ENCODE assay signal across 14 cellular contexts in genomic region chr14:39446131-39446744, GRCh38. TPM values are rescaled to one million over a fixed set of nuclear protein-coding genes. Genes with fewer than 3 reads are reported as not detected.
DNase-seq lines count a peak whose midpoint lies in the region; ATAC-seq and TF ChIP-seq lines count a peak whose summit lies in the region.
"Had no signal": no experiment of that assay in that cellular context is flagged by ENCODE, and none has a peak within 500 bp of the region (broad histone marks: within the 10 kb centered on the region; RNA-seq: fewer than 3 reads in every experiment).

No MANE protein-coding gene starts in this region.

- peak overlapping the region; percentile 36 for H3K27ac Mint-ChIP-seq in activated T-helper 1 cell treated with anti-CD3 and anti-CD28 coated beads, Interleukin-12 subunit alpha, Interleukin-12 subunit beta, Interleukin-2, Interleukin-4 antibody, amounts not matched to agents 30 ng/mL and 10 ng/mL and 1 ng/mL, durations not matched to agents 14 hours and 24 hours and 36 hours

- no peak overlapping the region for H3K4me3 Mint-ChIP-seq in activated T-helper 1 cell treated with anti-CD3 and anti-CD28 coated beads, Interleukin-12 subunit alpha, Interleukin-12 subunit beta, Interleukin-2, Interleukin-4 antibody, amounts not matched to agents 30 ng/mL and 10 ng/mL and 1 ng/mL, durations not matched to agents 14 hours and 24 hours and 36 hours
- H3K4me3 Mint-ChIP-seq: activated T-cell treated with anti-CD3 and anti-CD28 coated beads, Interleukin-2, amount 50 U/mL, for 4 hours had no signal

- ATAC-seq in GM18873 (IDR thresholded peaks at IDR 0.05; ENCODE audit: low FRiP score, unreplicated experiment) (peak; percentile 37), GM21423 (IDR thresholded peaks at IDR 0.05; ENCODE audit: unreplicated experiment) (peak; percentile 44), HG03045 (IDR thresholded peaks at IDR 0.05; ENCODE audit: unreplicated experiment) (peak; percentile 45)
- ATAC-seq: esophagus mucosa, PC-3 had no signal

- CTCF ChIA-PET in GM10248 (lab: Yijun Ruan, JAX), result interaction anchor here (1.2 to 5.8 kb wide), 4 partner anchors 10 to 23 kb away, joined by 3 to 40 read pairs (median 4); partner anchors contain the start of gene FBXO33

- intact Hi-C loops in activated T-helper 1 cell treated with anti-CD3 and anti-CD28 coated beads, Interleukin-12 subunit alpha, Interleukin-12 subunit beta, Interleukin-2, Interleukin-4 antibody, amounts not matched to agents 30 ng/mL and 10 ng/mL and 1 ng/mL, durations not matched to agents 14 hours and 24 hours and 36 hours (cut with micrococcal nuclease), result loop anchor here (1.0 to 5.0 kb wide), 2 partner anchors 13 to 214 kb away; partner anchors contain the start of gene MIA2

- DNase-seq in activated T-helper 1 cell treated with anti-CD3 and anti-CD28 coated beads, Interleukin-12 subunit alpha, Interleukin-12 subunit beta, Interleukin-2, Interleukin-4 antibody, amounts not matched to agents 30 ng/mL and 10 ng/mL and 1 ng/mL, durations not matched to agents 14 hours and 24 hours and 36 hours (ENCODE audit: low spot score), result no peak
- DNase-seq in NCI-H128 (lab: John Stamatoyannopoulos, UW; ENCODE audit: unreplicated experiment), result no peak
- DNase-seq in GM10248 (ENCODE audit: extremely low spot score), result no peak
- no peak for DNase-seq in SHP77 treated with DMSO at 0.1 percent for 48 hours (lab: John Stamatoyannopoulos, UW)
- no peak for DNase-seq in SW480 (ENCODE audit: low spot score)
- DNase-seq: activated T-cell treated with anti-CD3 and anti-CD28 coated beads, Interleukin-2, amount 50 U/mL, for 4 hours; caudate nucleus; NCI-H1436 treated with DMSO at 0.1 percent for 48 hours; PC-3; thyroid gland had no signal

- H3K27me3 Mint-ChIP-seq in activated T-helper 1 cell treated with anti-CD3 and anti-CD28 coated beads, Interleukin-12 subunit alpha, Interleukin-12 subunit beta, Interleukin-2, Interleukin-4 antibody, amounts not matched to agents 30 ng/mL and 10 ng/mL and 1 ng/mL, durations not matched to agents 14 hours and 24 hours and 36 hours (ENCODE audit: insufficient read depth), result no peaks in the 10 kb centered on the region

- POLR2A ChIA-PET in GM10248 (lab: Yijun Ruan, JAX), result no interaction called here

- H3K36me3 Mint-ChIP-seq in activated T-helper 1 cell treated with anti-CD3 and anti-CD28 coated beads, Interleukin-12 subunit alpha, Interleukin-12 subunit beta, Interleukin-2, Interleukin-4 antibody, amounts not matched to agents 30 ng/mL and 10 ng/mL and 1 ng/mL, durations not matched to agents 14 hours and 24 hours and 36 hours (ENCODE audit: low read depth), result no peaks in the 10 kb centered on the region

- peaks cover 42% of the 10 kb centered on the region for H3K4me1 Mint-ChIP-seq in activated T-helper 1 cell treated with anti-CD3 and anti-CD28 coated beads, Interleukin-12 subunit alpha, Interleukin-12 subunit beta, Interleukin-2, Interleukin-4 antibody, amounts not matched to agents 30 ng/mL and 10 ng/mL and 1 ng/mL, durations not matched to agents 14 hours and 24 hours and 36 hours (ENCODE audit: low read depth)

- no peaks in the 10 kb centered on the region for H3K9me3 Mint-ChIP-seq in activated T-helper 1 cell treated with anti-CD3 and anti-CD28 coated beads, Interleukin-12 subunit alpha, Interleukin-12 subunit beta, Interleukin-2, Interleukin-4 antibody, amounts not matched to agents 30 ng/mL and 10 ng/mL and 1 ng/mL, durations not matched to agents 14 hours and 24 hours and 36 hours
- H3K9me3 Mint-ChIP-seq: activated T-cell treated with anti-CD3 and anti-CD28 coated beads, Interleukin-2, amount 50 U/mL, for 4 hours had no signal

- TF ChIP-seq CTCF in GM10248 (IDR thresholded peaks at IDR 0.05; ENCODE audit: control extremely low read depth, extremely low read depth, low read depth, missing control alignments), result no peak

RNA-seq across cellular contexts. Expression of gene FBXO33, which starts 14.0 kb away (rescaled TPM):
- total RNA-seq in activated T-helper 1 cell treated with anti-CD3 and anti-CD28 coated beads, Interleukin-12 subunit alpha, Interleukin-12 subunit beta, Interleukin-2, Interleukin-4 antibody, amounts not matched to agents 30 ng/mL and 10 ng/mL and 1 ng/mL, durations not matched to agents 14 hours and 24 hours and 36 hours, result 18.1 and 20.5 TPM in 2 replicates
